In genomic region chr19:7986321-7987083, GRCh38 we compare ENCODE assay signal across 11 cellular contexts. TPM values are rescaled to one million over a fixed set of nuclear protein-coding genes. Genes with fewer than 3 reads are reported as not detected.
DNase-seq lines count a peak whose midpoint lies in the region; ATAC-seq and TF ChIP-seq lines count a peak whose summit lies in the region.
"Had no signal": no experiment of that assay in that cellular context is flagged by ENCODE, and none has a peak within 500 bp of the region (broad histone marks: within the 10 kb centered on the region; RNA-seq: fewer than 3 reads in every experiment).

No MANE protein-coding gene starts in this region.

- H3K9me3 ChIP-seq in body of pancreas (no peaks in the 10 kb centered on the region), transverse colon (no peaks in the 10 kb centered on the region)
- H3K9me3 ChIP-seq: adrenal gland had no signal

- DNase-seq in HCEC 1CT = peak; percentile 73
- no peak for DNase-seq in body of pancreas
- DNase-seq in iris pigment epithelial cell (ENCODE audit: low read depth) = peak; percentile 79
- no peak for DNase-seq in transverse colon
- DNase-seq in activated naive CD4-positive, alpha-beta T cell treated with Interleukin-2 at 50 U/mL for 16 hours = no peak
- DNase-seq: activated CD4-positive, alpha-beta memory T cell treated with anti-CD3 and anti-CD28 coated beads, Interleukin-2, amount 10 ng/mL, durations not matched to agents 7 days and 5 days; adrenal gland; NCI-H1417 treated with DMSO at 0.1 percent for 48 hours; nucleus accumbens had no signal

- WGBS in body of pancreas, 2 donors = 78% methylated on average over 21 of the region's 21 CpGs
- WGBS in transverse colon (ENCODE audit: low coverage in 1 of 2), 2 donors = 80 to 83% methylated on average over 14 to 21 of the region's 21 CpGs

- no peak for TF ChIP-seq EP300 in transverse colon (IDR thresholded peaks at IDR 0.05; ENCODE audit: low read depth)

- H3K36me3 ChIP-seq in body of pancreas (replicated peaks in 1 of 2; ENCODE audit: insufficient read depth in 1 of 2, low read depth in 2 of 2) (peaks cover 4 to 17% of the 10 kb centered on the region in 2 donors), transverse colon (peaks cover 0 to 34% (median 16%) of the 10 kb centered on the region in 4 donors)

- no peak overlapping the region for H3K4me3 ChIP-seq in body of pancreas
- H3K4me3 ChIP-seq in transverse colon = no peak overlapping the region
- H3K4me3 ChIP-seq: adrenal gland had no signal

- H3K27me3 ChIP-seq in body of pancreas = no peaks in the 10 kb centered on the region
- H3K27me3 ChIP-seq in transverse colon = no peaks in the 10 kb centered on the region
- H3K27me3 ChIP-seq: adrenal gland had no signal

- no peak for TF ChIP-seq CTCF in body of pancreas (IDR thresholded peaks at IDR 0.05)
- no peak for TF ChIP-seq CTCF in transverse colon (IDR thresholded peaks at IDR 0.05)

- H3K27ac ChIP-seq in body of pancreas = peak overlapping the region in 3 of 4 donors; percentile 4 to 36 (median 26)
- peak overlapping the region in 3 of 4 donors; percentile 13 to 27 (median 23) for H3K27ac ChIP-seq in transverse colon

- TF ChIP-seq POLR2A in body of pancreas (IDR thresholded peaks at IDR 0.05) (no peak), transverse colon (IDR thresholded peaks at IDR 0.05) (no peak)

- peaks cover 13% of the 10 kb centered on the region for H3K4me1 ChIP-seq in body of pancreas
- peaks cover 0 to 13% (median 0%) of the 10 kb centered on the region in 4 donors for H3K4me1 ChIP-seq in transverse colon

- in situ Hi-C loops in transverse colon (cut with MboI; ENCODE audit: low pct_ligation_motif_present in 1 of 4, low pct_unique_long_range_greater_than_20kb in 1 of 4, low sequenced_read_pairs in 3 of 4) = no loop called here

- intact Hi-C loops in body of pancreas (cut with DNase I) (no loop called here), transverse colon (cut with DNase I; ENCODE audit: low total_unique reads) (no loop called here)

- ATAC-seq in body of pancreas (peak; percentile 35), HG03354 (IDR thresholded peaks at IDR 0.05; ENCODE audit: poor library complexity, severe bottlenecking, unreplicated experiment) (no peak), GM21526 (IDR thresholded peaks at IDR 0.05; ENCODE audit: low FRiP score, unreplicated experiment) (no peak)

RNA-seq across cellular contexts. Expression of gene ELAVL1, which starts 18.9 kb away (rescaled TPM):
- total RNA-seq in body of pancreas = 10 to 100 TPM in 1 of 2 donors, 1 to 10 TPM in 1; 9.3 to 15.8 TPM
- 100 to 1,000 TPM in 1 of 4 donors, 10 to 100 TPM in 3; 11.9 to 101 (median 22.4) TPM for total RNA-seq in transverse colon

RNA-seq across cellular contexts. Expression of gene TIMM44, which starts 43.0 kb away (rescaled TPM):
- total RNA-seq in body of pancreas (10 to 100 TPM; 20.5 to 73.8 TPM), transverse colon (100 to 1,000 TPM in 1 of 4 donors, 10 to 100 TPM in 3; 59.7 to 102 (median 71.8) TPM)

Comparison
In these comparisons a context has a peak if more than half of its experiments do, and no peak if none do; other contexts are left out.
1. DNase-seq: peak in HCEC 1CT (single experiment) and iris pigment epithelial cell (single experiment); none in body of pancreas (0 of 4), transverse colon (single experiment) and activated naive CD4-positive, alpha-beta T cell treated with Interleukin-2 at 50 U/mL for 16 hours (single experiment).